ENCODE assay signal across 16 cellular contexts in the genomic region with DNA sequence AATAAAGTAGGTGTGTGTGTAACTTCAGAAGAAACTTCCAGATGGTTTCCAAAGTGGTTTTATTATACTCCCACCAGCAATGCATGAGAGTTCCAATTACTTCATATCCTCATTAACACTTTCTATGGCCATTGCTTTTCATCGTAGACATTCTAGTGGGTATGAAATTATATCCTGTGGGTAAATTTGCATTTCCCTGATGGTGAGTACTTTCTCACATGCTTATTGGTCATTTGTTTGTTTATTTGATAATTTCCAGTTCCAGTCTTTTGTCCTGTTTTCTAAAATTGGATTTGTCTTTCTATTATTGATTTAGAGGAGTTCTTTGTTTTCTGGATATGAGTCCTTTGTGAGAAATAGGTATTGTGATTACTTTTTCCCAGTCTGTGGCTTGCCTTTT.
"Had no signal": no experiment of that assay in that cellular context is flagged by ENCODE, and none has a peak within 500 bp of the region (broad histone marks: within the 10 kb centered on the region; RNA-seq: fewer than 3 reads in every experiment).

No MANE protein-coding gene starts in this region.

- H3K27ac ChIP-seq: adrenal gland, gastroesophageal sphincter, left ventricle myocardium inferior, ovary, sigmoid colon, thyroid gland, WERI-Rb-1 had no signal

- H3K36me3 ChIP-seq: adrenal gland, gastroesophageal sphincter, left ventricle myocardium inferior, ovary, sigmoid colon, thyroid gland, WERI-Rb-1 had no signal

- H3K4me1 ChIP-seq: adrenal gland, gastroesophageal sphincter, sigmoid colon had no signal

- H3K27me3 ChIP-seq: adrenal gland, gastroesophageal sphincter, ovary, sigmoid colon, thyroid gland had no signal

- H3K27me3 Mint-ChIP-seq: effector memory CD8-positive, alpha-beta T cell had no signal

- H3K27ac Mint-ChIP-seq: memory B cell had no signal

- H3K36me3 Mint-ChIP-seq: memory B cell had no signal

- H3K9me3 ChIP-seq: adrenal gland, gastroesophageal sphincter, left ventricle myocardium inferior, ovary, sigmoid colon, thyroid gland had no signal

- H3K4me3 Mint-ChIP-seq: memory B cell had no signal

- DNase-seq: activated CD4-positive, alpha-beta T cell treated with anti-CD3 and anti-CD28 coated beads for 4 hours; activated effector memory CD4-positive, alpha-beta T cell treated with anti-CD3 and anti-CD28 coated beads, Interleukin-2, amount 50 U/mL, for 16 hours; adrenal gland; central memory CD4-positive, alpha-beta T cell; effector memory CD8-positive, alpha-beta T cell; kidney; left ventricle myocardium inferior; ovary; sigmoid colon; stimulated activated CD4-positive, alpha-beta T cell treated with anti-CD3 and anti-CD28 coated beads, Interleukin-2, amount 100 ng/mL, for 48 hours; stimulated activated CD8-positive, alpha-beta memory T cell treated with anti-CD3 and anti-CD28 coated beads, Interleukin-4, amount 100 ng/mL, for 48 hours; T-helper 1 cell; thyroid gland; WERI-Rb-1 had no signal

- H3K9me3 Mint-ChIP-seq: effector memory CD8-positive, alpha-beta T cell; memory B cell had no signal

- H3K4me3 ChIP-seq: adrenal gland, gastroesophageal sphincter, left ventricle myocardium inferior, ovary, sigmoid colon, thyroid gland had no signal

- ATAC-seq: effector memory CD8-positive, alpha-beta T cell; gastroesophageal sphincter had no signal
